Comparison of ENCODE assay signal across 9 cellular contexts in genomic region chr7:14054125-14054524, GRCh38.
"Had no signal": no experiment of that assay in that cellular context is flagged by ENCODE, and none has a peak within 500 bp of the region (broad histone marks: within the 10 kb centered on the region; RNA-seq: fewer than 3 reads in every experiment).

No MANE protein-coding gene starts in this region.

- H3K36me3 ChIP-seq: HAP-1 had no signal

- H3K4me3 Mint-ChIP-seq: HFFc6 had no signal

- DNase-seq: GOT3, H7, HFFc6, IMR-90, KG1 had no signal

- H3K4me3 ChIP-seq: HAP-1, K562 had no signal

- ATAC-seq: HCT116, K562 had no signal

- H3K4me1 ChIP-seq: HAP-1 had no signal

- H3K9me3 Mint-ChIP-seq: HFFc6 had no signal

- H3K27ac Mint-ChIP-seq: HFFc6 had no signal

- H3K9me3 ChIP-seq: HAP-1 had no signal

- FAIRE-seq: HTR-8/SVneo, K562 had no signal
